Comparison of ENCODE assay signal across 18 cellular contexts in genomic region chr2:218298314-218298875, GRCh38. TPM values are rescaled to one million over a fixed set of nuclear protein-coding genes. Genes with fewer than 3 reads are reported as not detected.
DNase-seq lines count a peak whose midpoint lies in the region; ATAC-seq and TF ChIP-seq lines count a peak whose summit lies in the region.
"Had no signal": no experiment of that assay in that cellular context is flagged by ENCODE, and none has a peak within 500 bp of the region (broad histone marks: within the 10 kb centered on the region; RNA-seq: fewer than 3 reads in every experiment).

No MANE protein-coding gene starts in this region.

- H3K27ac ChIP-seq in mammary epithelial cell (ENCODE audit: insufficient read depth, low read depth, low read length), result peak overlapping the region; percentile 83
- H3K27ac ChIP-seq in psoas muscle, result peak overlapping the region; percentile 19
- no peak overlapping the region for H3K27ac ChIP-seq in A673 (ENCODE audit: low read depth, low read length, poor library complexity, severe bottlenecking)

- H3K9me3 ChIP-seq in mammary epithelial cell (replicated peaks; ENCODE audit: insufficient read depth, low read length) (no peaks in the 10 kb centered on the region), psoas muscle (no peaks in the 10 kb centered on the region), A673 (ENCODE audit: low read depth, low read length, poor library complexity, severe bottlenecking) (no peaks in the 10 kb centered on the region)

- TSS peak; percentile 86 for BruUV-seq in mammary epithelial cell (replicated peaks; lab: Mats Ljungman, UMichigan)
- BruUV-seq in A673 (replicated peaks; lab: Mats Ljungman, UMichigan), result no TSS peak

- no peaks in the 10 kb centered on the region for H4K20me1 ChIP-seq in mammary epithelial cell (ENCODE audit: insufficient read depth, low read length)

- H3K4me1 ChIP-seq in mammary epithelial cell (ENCODE audit: insufficient read depth, low read length) (peaks cover 46% of the 10 kb centered on the region), psoas muscle (no peaks in the 10 kb centered on the region), A673 (ENCODE audit: insufficient read depth, low read length, poor library complexity, severe bottlenecking) (peaks cover 8% of the 10 kb centered on the region)

- no peak overlapping the region for H3K27ac Mint-ChIP-seq in stimulated activated naive B cell treated with anti-CD40 and anti-IgM and Interleukin-4, amounts not matched to agents 10 μg/mL and 1 μg/mL and 100 μg/mL, for 72 hours
- H3K27ac Mint-ChIP-seq: activated CD4-positive, alpha-beta T cell treated with anti-CD3 and anti-CD28 coated beads for 36 hours; stimulated activated effector memory CD8-positive, alpha-beta T cell treated with anti-CD3 and anti-CD28 coated beads, Interleukin-12 subunit alpha, Interleukin-12 subunit beta, amount 100 ng/mL, for 72 hours had no signal

- 16% methylated on average over 6 of the region's 6 CpGs for whole genome bisulfite sequencing in mammary epithelial cell (ENCODE audit: low coverage, missing lambda C conversion rate)
- 69 to 83% (median 73%) methylated on average over 6 of the region's 6 CpGs for WGBS in psoas muscle, 3 donors

- CTCF ChIA-PET in mammary epithelial cell (lab: Charles Lee; ENCODE audit: low non-redundant PET) (interaction anchor here (0.6 to 0.8 kb wide), 4 partner anchors 11 to 109 kb away, joined by 3 to 4 read pairs (median 4); no protein-coding TSS in a partner anchor), A673 (lab: Charles Lee) (no interaction called here)

- no peaks in the 10 kb centered on the region for H3K27me3 Mint-ChIP-seq in stimulated activated naive B cell treated with anti-CD40 and anti-IgM and Interleukin-4, amounts not matched to agents 10 μg/mL and 1 μg/mL and 100 μg/mL, for 72 hours
- H3K27me3 Mint-ChIP-seq: activated CD4-positive, alpha-beta T cell treated with anti-CD3 and anti-CD28 coated beads for 36 hours had no signal

- peaks cover 6 to 28% of the 10 kb centered on the region in 2 donors for H3K4me1 Mint-ChIP-seq in stimulated activated naive B cell treated with anti-CD40 and anti-IgM and Interleukin-4, amounts not matched to agents 10 μg/mL and 1 μg/mL and 100 μg/mL, for 72 hours

- no peaks in the 10 kb centered on the region for H3K36me3 ChIP-seq in mammary epithelial cell (ENCODE audit: insufficient read depth, low read length)
- H3K36me3 ChIP-seq in psoas muscle (ENCODE audit: insufficient read depth in 1 of 2, low read depth in 1 of 2), result no peaks in the 10 kb centered on the region
- no peaks in the 10 kb centered on the region for H3K36me3 ChIP-seq in A673 (ENCODE audit: insufficient read depth, low read length, poor library complexity, severe bottlenecking)

- H3K27me3 ChIP-seq in mammary epithelial cell (ENCODE audit: insufficient read depth, low read length) (no peaks in the 10 kb centered on the region), psoas muscle (ENCODE audit: insufficient read depth in 3 of 3, low read length in 2 of 3) (no peaks in the 10 kb centered on the region), A673 (replicated peaks; ENCODE audit: insufficient read depth, low read depth, low read length, poor library complexity) (no peaks in the 10 kb centered on the region)

- no peak overlapping the region for H3K4me3 Mint-ChIP-seq in stimulated activated naive B cell treated with anti-CD40 and anti-IgM and Interleukin-4, amounts not matched to agents 10 μg/mL and 1 μg/mL and 100 μg/mL, for 72 hours
- H3K4me3 Mint-ChIP-seq: activated CD4-positive, alpha-beta T cell treated with anti-CD3 and anti-CD28 coated beads for 36 hours; activated T-cell treated with anti-CD3 and anti-CD28 coated beads, Interleukin-2, amount 50 U/mL, for 4 hours; stimulated activated effector memory CD8-positive, alpha-beta T cell treated with anti-CD3 and anti-CD28 coated beads, Interleukin-12 subunit alpha, Interleukin-12 subunit beta, amount 100 ng/mL, for 72 hours had no signal

- H3K9ac ChIP-seq in mammary epithelial cell (ENCODE audit: insufficient read depth, low read length), result peak overlapping the region; percentile 78

- in situ Hi-C loops in mammary epithelial cell (cut with MboI; ENCODE audit: low sequenced_read_pairs in 2 of 2), result loop anchor here in 1 of 2 donors (5.0 kb wide), 1 partner anchor 99 kb away; the partner anchor contains the start of gene CTDSP1

- no peak for TF ChIP-seq CTCF in mammary epithelial cell (conservative IDR thresholded peaks at IDR 0.05 in 1 of 2, IDR thresholded peaks at IDR 0.05 in 1 of 2; ENCODE audit: extremely low read depth in 1 of 2, insufficient read depth in 1 of 2, low read depth in 1 of 2, low read length in 2 of 2)
- no peak for TF ChIP-seq CTCF in psoas muscle (IDR thresholded peaks at IDR 0.05)
- TF ChIP-seq CTCF in A673 (conservative IDR thresholded peaks at IDR 0.05; ENCODE audit: low read depth, low read length), result no peak

- dilution Hi-C loops in mammary epithelial cell (cut with HindIII; ENCODE audit: low sequenced_read_pairs), result loop anchor here (5.0 kb wide), 2 partner anchors 39 to 104 kb away; no protein-coding TSS in a partner anchor

- H3K4me3 ChIP-seq in mammary epithelial cell (replicated peaks in 1 of 3; ENCODE audit: insufficient read depth in 1 of 3, low read depth in 2 of 3, low read length in 3 of 3), result no peak overlapping the region
- no peak overlapping the region for H3K4me3 ChIP-seq in psoas muscle
- H3K4me3 ChIP-seq in A673 (ENCODE audit: low read depth, low read length, poor library complexity, severe bottlenecking), result no peak overlapping the region

- peak overlapping the region; percentile 59 for H3K4me2 ChIP-seq in mammary epithelial cell (ENCODE audit: insufficient read depth, low read depth, low read length)

- no peaks in the 10 kb centered on the region for H3K9me3 Mint-ChIP-seq in stimulated activated naive B cell treated with anti-CD40 and anti-IgM and Interleukin-4, amounts not matched to agents 10 μg/mL and 1 μg/mL and 100 μg/mL, for 72 hours
- H3K9me3 Mint-ChIP-seq: activated T-cell treated with anti-CD3 and anti-CD28 coated beads, Interleukin-2, amount 50 U/mL, for 4 hours; stimulated activated effector memory CD8-positive, alpha-beta T cell treated with anti-CD3 and anti-CD28 coated beads, Interleukin-12 subunit alpha, Interleukin-12 subunit beta, amount 100 ng/mL, for 72 hours had no signal

- no peaks in the 10 kb centered on the region for H3K79me2 ChIP-seq in mammary epithelial cell (ENCODE audit: insufficient read depth, low read length)

- intact Hi-C loops in mammary epithelial cell (cut with micrococcal nuclease), result loop anchor here (1.0 kb wide), 1 partner anchor 26 kb away; no protein-coding TSS in a partner anchor
- intact Hi-C loops in psoas muscle (cut with DNase I), result loop anchor here (10.0 kb wide), 3 partner anchors 166 to 366 kb away; partner anchors contain the start of genes CNOT9 (in 1 of the 2) and USP37 (in 1 of the 2)
- intact Hi-C loops in left colon (cut with DNase I, micrococcal nuclease), result no loop called here
- intact Hi-C loops in A673 (cut with micrococcal nuclease; ENCODE audit: unreplicated experiment), result no loop called here

- no peaks in the 10 kb centered on the region for H3K36me3 Mint-ChIP-seq in stimulated activated naive B cell treated with anti-CD40 and anti-IgM and Interleukin-4, amounts not matched to agents 10 μg/mL and 1 μg/mL and 100 μg/mL, for 72 hours
- H3K36me3 Mint-ChIP-seq: stimulated activated effector memory CD8-positive, alpha-beta T cell treated with anti-CD3 and anti-CD28 coated beads, Interleukin-12 subunit alpha, Interleukin-12 subunit beta, amount 100 ng/mL, for 72 hours had no signal

- H2AFZ ChIP-seq in mammary epithelial cell (ENCODE audit: low read depth, low read length), result peak overlapping the region; percentile 49

- POLR2A ChIA-PET in A673 (lab: Charles Lee; ENCODE audit: low non-redundant PET), result no interaction called here

- peak; percentile 69 for DNase-seq in Ammon's horn (ENCODE audit: low spot score)
- no peak for DNase-seq in mammary epithelial cell
- no peak for DNase-seq in left lobe of liver (ENCODE audit: low spot score)
- no peak for DNase-seq in psoas muscle
- no peak for DNase-seq in left colon
- no peak for DNase-seq in A673 (ENCODE audit: low spot score)
- no peak for DNase-seq in stimulated activated naive B cell treated with anti-CD40 and anti-IgM and Interleukin-4, amounts not matched to agents 10 μg/mL and 1 μg/mL and 100 μg/mL, for 72 hours
- DNase-seq in GF-D8 (lab: John Stamatoyannopoulos, UW), result no peak
- DNase-seq: activated CD4-positive, alpha-beta T cell treated with anti-CD3 and anti-CD28 coated beads for 36 hours; activated T-cell treated with anti-CD3 and anti-CD28 coated beads, Interleukin-2, amount 50 U/mL, for 4 hours; COR-L47; cortex of kidney; NCI-H2029 treated with DMSO at 0.1 percent for 48 hours; NCI-H748 treated with DMSO at 0.1 percent for 48 hours; stimulated activated CD4-positive, alpha-beta T cell treated with anti-CD3 and anti-CD28 coated beads, Interleukin-4, amount 100 ng/mL, for 24 hours had no signal

- ATAC-seq in left lobe of liver (peak; percentile 42), psoas muscle (no peak), left colon (no peak)
- ATAC-seq in stimulated activated naive B cell treated with anti-CD40 and anti-IgM and Interleukin-4, amounts not matched to agents 10 μg/mL and 1 μg/mL and 100 μg/mL, for 72 hours (replicated peaks), result no peak
- ATAC-seq: activated CD4-positive, alpha-beta T cell treated with anti-CD3 and anti-CD28 coated beads for 36 hours; activated T-cell treated with anti-CD3 and anti-CD28 coated beads, Interleukin-2, amount 50 U/mL, for 4 hours; stimulated activated effector memory CD8-positive, alpha-beta T cell treated with anti-CD3 and anti-CD28 coated beads, Interleukin-12 subunit alpha, Interleukin-12 subunit beta, amount 100 ng/mL, for 72 hours had no signal

RNA-seq across cellular contexts. Expression of gene TMBIM1, which starts 6.1 kb away (rescaled TPM):
- total RNA-seq in mammary epithelial cell (100 to 1,000 TPM; 260 to 312 TPM), left lobe of liver (117 TPM), psoas muscle (100 to 1,000 TPM; 152 to 197 (median 157) TPM), left colon (100 to 1,000 TPM; 317 to 426 TPM), A673 (2021) (40.2 and 43.9 TPM in 2 replicates)
- polyA plus RNA-seq in mammary epithelial cell (349 TPM), psoas muscle (100 to 1,000 TPM; 167 to 264 (median 228) TPM)
- 644 TPM for polyA minus RNA-seq in mammary epithelial cell

RNA-seq across cellular contexts. Expression of gene PNKD, which starts 28.1 kb away (rescaled TPM):
- 10 to 100 TPM; 15.7 to 29.8 TPM for total RNA-seq in mammary epithelial cell
- 33.4 TPM for polyA plus RNA-seq in mammary epithelial cell
- polyA minus RNA-seq in mammary epithelial cell, result 61.1 TPM
- 102 TPM for total RNA-seq in left lobe of liver
- 10 to 100 TPM; 31.5 to 54.5 (median 41.0) TPM for total RNA-seq in psoas muscle
- 10 to 100 TPM; 55.6 to 86.9 (median 68.1) TPM for polyA plus RNA-seq in psoas muscle
- total RNA-seq in left colon, result 100 to 1,000 TPM; 103 to 119 TPM
- 36.7 and 44.9 TPM in 2 replicates for total RNA-seq in A673 (2021)

RNA-seq across cellular contexts. Expression of gene AAMP, which starts 28.5 kb away (rescaled TPM):
- total RNA-seq in mammary epithelial cell, result 10 to 100 TPM; 80.2 to 87.6 TPM
- 112 TPM for polyA plus RNA-seq in mammary epithelial cell
- polyA minus RNA-seq in mammary epithelial cell, result 85.9 TPM
- 43.9 TPM for total RNA-seq in left lobe of liver
- 10 to 100 TPM; 52.7 to 70.6 (median 62.5) TPM for total RNA-seq in psoas muscle
- polyA plus RNA-seq in psoas muscle, result 100 to 1,000 TPM in 2 of 3 donors, 10 to 100 TPM in 1; 73.8 to 120 (median 115) TPM
- total RNA-seq in left colon, result 10 to 100 TPM; 96.2 to 97.2 TPM
- total RNA-seq in A673 (2021), result 74.7 and 78.8 TPM in 2 replicates

RNA-seq across cellular contexts. Expression of gene GPBAR1, which starts 37.6 kb away (rescaled TPM):
- total RNA-seq in mammary epithelial cell, result under 1 TPM; 0.49 to 0.83 TPM
- polyA plus RNA-seq in mammary epithelial cell, result 0.03 TPM
- not detected for polyA minus RNA-seq in mammary epithelial cell
- 1.3 TPM for total RNA-seq in left lobe of liver
- total RNA-seq in psoas muscle, result under 1 TPM; 0.24 to 0.74 (median 0.24) TPM
- under 1 TPM; 0.45 to 0.59 (median 0.56) TPM for polyA plus RNA-seq in psoas muscle
- total RNA-seq in left colon, result 1 to 10 TPM; 1.8 to 3.0 TPM
- total RNA-seq in A673 (2021), result 0.30 and 0.46 TPM in 2 replicates
- polyA plus RNA-seq: AG04450 had no signal

RNA-seq across cellular contexts. Expression of gene CATIP, which starts 58.3 kb away (rescaled TPM):
- total RNA-seq in mammary epithelial cell (not detected), left lobe of liver (not detected), psoas muscle (not detected), left colon (not detected), A673 (2021) (not detected in 2 replicates)
- polyA plus RNA-seq in mammary epithelial cell (not detected), psoas muscle (not detected)
- not detected for polyA minus RNA-seq in mammary epithelial cell
- total RNA-seq: activated CD4-positive, alpha-beta T cell treated with anti-CD3 and anti-CD28 coated beads for 36 hours; activated T-cell treated with anti-CD3 and anti-CD28 coated beads, Interleukin-2, amount 50 U/mL, for 4 hours; T-helper 2 cell treated with Interferon-gamma antibody and Interleukin-4, amounts not matched to agents 100 ng/mL and 5 ng/mL, for 36 hours had no signal
- polyA plus RNA-seq: AG04450 had no signal

Comparison
In these comparisons a context has a peak if more than half of its experiments do, and no peak if none do; other contexts are left out.
1. intact Hi-C loops: an anchor here in mammary epithelial cell (1.0 kb wide) and psoas muscle (10.0 kb wide); none called in left colon and A673.